In the genomic region with DNA sequence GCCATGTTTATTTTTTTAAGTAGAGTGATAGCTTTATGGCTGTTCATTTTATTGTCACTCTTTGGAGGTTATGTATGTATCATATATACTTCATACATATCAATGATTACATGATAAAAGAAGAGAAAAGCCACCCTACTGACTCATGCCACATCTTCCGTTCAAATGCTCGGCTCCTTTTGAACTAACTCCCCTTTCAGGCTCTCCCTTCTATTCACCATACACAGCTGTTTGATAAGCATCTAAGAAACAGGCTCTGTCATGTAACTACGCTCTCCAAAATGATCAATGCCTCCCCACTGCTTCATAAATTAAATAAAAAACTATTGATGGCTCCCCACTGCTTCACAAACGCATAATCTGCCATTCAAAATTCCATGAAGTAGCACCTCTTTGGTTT, we compare ENCODE assay signal across 23 cellular contexts.
DNase-seq lines count a peak whose midpoint lies in the region; ATAC-seq and TF ChIP-seq lines count a peak whose summit lies in the region.
"Had no signal": no experiment of that assay in that cellular context is flagged by ENCODE, and none has a peak within 500 bp of the region (broad histone marks: within the 10 kb centered on the region; RNA-seq: fewer than 3 reads in every experiment).

No MANE protein-coding gene starts in this region.

- H3K36me3 Mint-ChIP-seq in stimulated activated naive CD8-positive, alpha-beta T cell treated with anti-CD3 and anti-CD28 coated beads, Interleukin-15, Interleukin-2, amounts not matched to agents 100 ng/mL and 50 ng/mL, for 24 hours (ENCODE audit: low read depth): peaks cover 38% of the 10 kb centered on the region
- peaks cover 83% of the 10 kb centered on the region for H3K36me3 Mint-ChIP-seq in stimulated activated effector memory CD8-positive, alpha-beta T cell treated with anti-CD3 and anti-CD28 coated beads, Interleukin-12 subunit alpha, Interleukin-12 subunit beta, amount 100 ng/mL, for 72 hours

- H3K4me3 Mint-ChIP-seq in stimulated activated naive CD8-positive, alpha-beta T cell treated with anti-CD3 and anti-CD28 coated beads, Interleukin-15, Interleukin-2, amounts not matched to agents 100 ng/mL and 50 ng/mL, for 24 hours: no peak overlapping the region
- no peak overlapping the region for H3K4me3 Mint-ChIP-seq in stimulated activated effector memory CD8-positive, alpha-beta T cell treated with anti-CD3 and anti-CD28 coated beads, Interleukin-12 subunit alpha, Interleukin-12 subunit beta, amount 100 ng/mL, for 72 hours
- H3K4me3 Mint-ChIP-seq: B cell; CD4-positive, CD25-positive, alpha-beta regulatory T cell; CD8-positive, alpha-beta T cell had no signal

- H3K4me1 ChIP-seq in foreskin keratinocyte: no peaks in the 10 kb centered on the region
- H3K4me1 ChIP-seq: BLaER1, Caco-2 had no signal

- H3K27me3 ChIP-seq in foreskin keratinocyte: no peaks in the 10 kb centered on the region
- H3K27me3 ChIP-seq: BLaER1 had no signal

- TF ChIP-seq CTCF in foreskin keratinocyte (conservative IDR thresholded peaks at IDR 0.05): no peak

- H3K9me3 Mint-ChIP-seq in stimulated activated naive CD8-positive, alpha-beta T cell treated with anti-CD3 and anti-CD28 coated beads, Interleukin-15, Interleukin-2, amounts not matched to agents 100 ng/mL and 50 ng/mL, for 24 hours: no peaks in the 10 kb centered on the region
- H3K9me3 Mint-ChIP-seq in stimulated activated effector memory CD8-positive, alpha-beta T cell treated with anti-CD3 and anti-CD28 coated beads, Interleukin-12 subunit alpha, Interleukin-12 subunit beta, amount 100 ng/mL, for 72 hours: no peaks in the 10 kb centered on the region
- H3K9me3 Mint-ChIP-seq: CD8-positive, alpha-beta T cell had no signal

- no peak overlapping the region for H3K27ac ChIP-seq in foreskin keratinocyte
- H3K27ac ChIP-seq: 22Rv1, BLaER1, C4-2B had no signal

- no peaks in the 10 kb centered on the region for H3K4me1 Mint-ChIP-seq in stimulated activated naive CD8-positive, alpha-beta T cell treated with anti-CD3 and anti-CD28 coated beads, Interleukin-15, Interleukin-2, amounts not matched to agents 100 ng/mL and 50 ng/mL, for 24 hours (ENCODE audit: low read depth)
- H3K4me1 Mint-ChIP-seq in stimulated activated effector memory CD8-positive, alpha-beta T cell treated with anti-CD3 and anti-CD28 coated beads, Interleukin-12 subunit alpha, Interleukin-12 subunit beta, amount 100 ng/mL, for 72 hours: no peaks in the 10 kb centered on the region
- H3K4me1 Mint-ChIP-seq: B cell had no signal

- H3K4me3 ChIP-seq in Jurkat, Clone E6-1 (ENCODE audit: low read length): no peak overlapping the region
- H3K4me3 ChIP-seq: BLaER1, GM12878 had no signal

- ATAC-seq in stimulated activated naive CD8-positive, alpha-beta T cell treated with anti-CD3 and anti-CD28 coated beads, Interleukin-15, Interleukin-2, amounts not matched to agents 100 U/mL and 50 U/mL, for 24 hours: no peak
- ATAC-seq in foreskin keratinocyte (peak; percentile 40), GM19452 (IDR thresholded peaks at IDR 0.05; ENCODE audit: unreplicated experiment) (no peak)
- no peak for ATAC-seq in stimulated activated effector memory CD8-positive, alpha-beta T cell treated with anti-CD3 and anti-CD28 coated beads, Interleukin-12 subunit alpha, Interleukin-12 subunit beta, amount 100 ng/mL, for 72 hours
- ATAC-seq: CD8-positive, alpha-beta T cell; GM12878 had no signal

- no peaks in the 10 kb centered on the region for H3K27me3 Mint-ChIP-seq in stimulated activated naive CD8-positive, alpha-beta T cell treated with anti-CD3 and anti-CD28 coated beads, Interleukin-15, Interleukin-2, amounts not matched to agents 100 ng/mL and 50 ng/mL, for 24 hours
- H3K27me3 Mint-ChIP-seq: B cell; CD4-positive, CD25-positive, alpha-beta regulatory T cell had no signal

- peak overlapping the region; percentile 1 for H3K27ac Mint-ChIP-seq in stimulated activated naive CD8-positive, alpha-beta T cell treated with anti-CD3 and anti-CD28 coated beads, Interleukin-15, Interleukin-2, amounts not matched to agents 100 ng/mL and 50 ng/mL, for 24 hours
- peak overlapping the region; percentile 10 for H3K27ac Mint-ChIP-seq in stimulated activated effector memory CD8-positive, alpha-beta T cell treated with anti-CD3 and anti-CD28 coated beads, Interleukin-12 subunit alpha, Interleukin-12 subunit beta, amount 100 ng/mL, for 72 hours
- H3K27ac Mint-ChIP-seq: B cell; CD8-positive, alpha-beta T cell had no signal

- no peak for DNase-seq in stimulated activated naive CD8-positive, alpha-beta T cell treated with anti-CD3 and anti-CD28 coated beads, Interleukin-15, Interleukin-2, amounts not matched to agents 100 U/mL and 50 U/mL, for 24 hours
- DNase-seq in Jurkat, Clone E6-1 (ENCODE audit: low read depth, low spot score): peak; percentile 51
- DNase-seq in foreskin keratinocyte (no peak), UCSD-AML1 (lab: John Stamatoyannopoulos, UW; ENCODE audit: unreplicated experiment) (no peak), NCI-H1436 (lab: John Stamatoyannopoulos, UW) (no peak)
- no peak for DNase-seq in stimulated activated effector memory CD8-positive, alpha-beta T cell treated with anti-CD3 and anti-CD28 coated beads, Interleukin-12 subunit alpha, Interleukin-12 subunit beta, amount 100 ng/mL, for 72 hours (ENCODE audit: low spot score in 2 of 2)
- DNase-seq: Caco-2; CD4-positive, CD25-positive, alpha-beta regulatory T cell; CD8-positive, alpha-beta T cell; DMS 273 treated with DMSO at 0.1 percent for 48 hours; DMS79; EL; GDM1; GOT3; H7; HCEC 1CT had no signal
